ENCODE assay signal across 8 cellular contexts in genomic region chr11:94767701-94768601, GRCh38. TPM values are rescaled to one million over a fixed set of nuclear protein-coding genes. Genes with fewer than 3 reads are reported as not detected.
DNase-seq lines count a peak whose midpoint lies in the region; ATAC-seq and TF ChIP-seq lines count a peak whose summit lies in the region.

A gene with protein sequence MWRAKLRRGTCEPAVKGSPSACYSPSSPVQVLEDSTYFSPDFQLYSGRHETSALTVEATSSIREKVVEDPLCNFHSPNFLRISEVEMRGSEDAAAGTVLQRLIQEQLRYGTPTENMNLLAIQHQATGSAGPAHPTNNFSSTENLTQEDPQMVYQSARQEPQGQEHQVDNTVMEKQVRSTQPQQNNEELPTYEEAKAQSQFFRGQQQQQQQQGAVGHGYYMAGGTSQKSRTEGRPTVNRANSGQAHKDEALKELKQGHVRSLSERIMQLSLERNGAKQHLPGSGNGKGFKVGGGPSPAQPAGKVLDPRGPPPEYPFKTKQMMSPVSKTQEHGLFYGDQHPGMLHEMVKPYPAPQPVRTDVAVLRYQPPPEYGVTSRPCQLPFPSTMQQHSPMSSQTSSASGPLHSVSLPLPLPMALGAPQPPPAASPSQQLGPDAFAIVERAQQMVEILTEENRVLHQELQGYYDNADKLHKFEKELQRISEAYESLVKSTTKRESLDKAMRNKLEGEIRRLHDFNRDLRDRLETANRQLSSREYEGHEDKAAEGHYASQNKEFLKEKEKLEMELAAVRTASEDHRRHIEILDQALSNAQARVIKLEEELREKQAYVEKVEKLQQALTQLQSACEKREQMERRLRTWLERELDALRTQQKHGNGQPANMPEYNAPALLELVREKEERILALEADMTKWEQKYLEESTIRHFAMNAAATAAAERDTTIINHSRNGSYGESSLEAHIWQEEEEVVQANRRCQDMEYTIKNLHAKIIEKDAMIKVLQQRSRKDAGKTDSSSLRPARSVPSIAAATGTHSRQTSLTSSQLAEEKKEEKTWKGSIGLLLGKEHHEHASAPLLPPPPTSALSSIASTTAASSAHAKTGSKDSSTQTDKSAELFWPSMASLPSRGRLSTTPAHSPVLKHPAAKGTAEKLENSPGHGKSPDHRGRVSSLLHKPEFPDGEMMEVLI (plus strand): TSS chr11:94768356. CDS start chr11:94768512, 156 bp downstream.

- intact Hi-C loops in transverse colon (cut with DNase I; ENCODE audit: low total_unique reads) = no loop called here

- H3K4me3 ChIP-seq in AG04449 (ENCODE audit: low read depth, low read length) (peak within 1 kb of the TSS; percentile 85), fibroblast of villous mesenchyme (ENCODE audit: low read depth, low read length) (peak within 1 kb of the TSS; percentile 85), transverse colon (peak within 1 kb of the TSS; percentile 52 to 73 (median 63))

- no peaks in the 10 kb centered on the region for H3K9me3 Mint-ChIP-seq in activated T-cell treated with anti-CD3 and anti-CD28 coated beads, Interleukin-2, amount 50 U/mL, for 72 hours
- H3K9me3 Mint-ChIP-seq in naive B cell = peaks cover 0 to 4% (median 0%) of the 10 kb centered on the region in 7 donors

- H3K27ac Mint-ChIP-seq in activated T-cell treated with anti-CD3 and anti-CD28 coated beads, Interleukin-2, amount 50 U/mL, for 72 hours = no peak within 1 kb of the TSS
- peak within 1 kb of the TSS in 2 of 6 donors; percentile 18 to 74 for H3K27ac Mint-ChIP-seq in naive B cell

- TF ChIP-seq POLR2A in transverse colon (IDR thresholded peaks at IDR 0.05) = peak; percentile 43

- H3K27ac ChIP-seq in transverse colon = peak within 1 kb of the TSS; percentile 89 to 97 (median 92)

- no peak for TF ChIP-seq EP300 in transverse colon (IDR thresholded peaks at IDR 0.05; ENCODE audit: low read depth)

- peaks cover 65% of the 10 kb centered on the region for H3K27me3 ChIP-seq in transverse colon

- peaks cover 15% of the 10 kb centered on the region for H3K4me1 Mint-ChIP-seq in activated T-cell treated with anti-CD3 and anti-CD28 coated beads, Interleukin-2, amount 50 U/mL, for 72 hours (ENCODE audit: low read depth)
- H3K4me1 Mint-ChIP-seq in naive B cell = peaks cover 12 to 18% (median 18%) of the 10 kb centered on the region in 3 donors

- in situ Hi-C loops in transverse colon (cut with MboI; ENCODE audit: low pct_ligation_motif_present in 1 of 4, low pct_unique_long_range_greater_than_20kb in 1 of 4, low sequenced_read_pairs in 3 of 4) = no loop called here

- CTCF ChIA-PET in AG04449 (lab: Yijun Ruan, JAX) = interaction anchor here (0.9 to 2.5 kb wide), 7 partner anchors 12 to 145 kb away, joined by 3 to 14 read pairs (median 6); no protein-coding TSS in a partner anchor

- peak within 1 kb of the TSS; percentile 75 to 79 for H3K4me3 Mint-ChIP-seq in activated T-cell treated with anti-CD3 and anti-CD28 coated beads, Interleukin-2, amount 50 U/mL, for 72 hours
- peak within 1 kb of the TSS in 5 of 8 donors; percentile 78 to 91 (median 88) for H3K4me3 Mint-ChIP-seq in naive B cell

- no peaks in the 10 kb centered on the region for H3K9me3 ChIP-seq in transverse colon

- peak; percentile 85 for ATAC-seq in GM18511 (IDR thresholded peaks at IDR 0.05; ENCODE audit: unreplicated experiment)
- peak; percentile 90 for ATAC-seq in HG03097 (IDR thresholded peaks at IDR 0.05; ENCODE audit: low FRiP score, unreplicated experiment)
- peak; percentile 78 to 86 for ATAC-seq in activated T-cell treated with anti-CD3 and anti-CD28 coated beads, Interleukin-2, amount 50 U/mL, for 72 hours (replicated peaks in 1 of 2)
- ATAC-seq in naive B cell (ENCODE audit: low read depth in 2 of 2) = peak; percentile 75 to 79

- H3K36me3 ChIP-seq in transverse colon = no peaks in the 10 kb centered on the region

- TF ChIP-seq CTCF in AG04449 (IDR thresholded peaks at IDR 0.05; ENCODE audit: insufficient read depth, low read length, missing control alignments) = no peak
- TF ChIP-seq CTCF in fibroblast of villous mesenchyme (IDR thresholded peaks at IDR 0.05; ENCODE audit: insufficient read depth, low read depth, low read length) = no peak
- TF ChIP-seq CTCF in transverse colon (IDR thresholded peaks at IDR 0.05) = no peak

- DNase-seq in AG04449 (ENCODE audit: low read depth, low spot score) (no peak), NCI-H446 treated with DMSO at 0.1 percent for 48 hours (lab: John Stamatoyannopoulos, UW) (peak; percentile 93), fibroblast of villous mesenchyme (ENCODE audit: low read depth) (peak; percentile 88), naive B cell (peak; percentile 33), transverse colon (peak; percentile 75)
- DNase-seq in activated T-cell treated with anti-CD3 and anti-CD28 coated beads, Interleukin-2, amount 50 U/mL, for 72 hours = peak; percentile 51 to 64

- POLR2A ChIA-PET in AG04449 (lab: Yijun Ruan, JAX) = interaction anchor here (0.6 to 1.6 kb wide), 5 partner anchors 14 to 895 kb away, joined by 3 to 10 read pairs (median 3); no protein-coding TSS in a partner anchor

- H3K36me3 Mint-ChIP-seq in activated T-cell treated with anti-CD3 and anti-CD28 coated beads, Interleukin-2, amount 50 U/mL, for 72 hours (ENCODE audit: insufficient read depth in 2 of 2) = no peaks in the 10 kb centered on the region
- H3K36me3 Mint-ChIP-seq in naive B cell = no peaks in the 10 kb centered on the region

- H3K4me1 ChIP-seq in transverse colon = peaks cover 0 to 11% (median 0%) of the 10 kb centered on the region in 4 donors

- WGBS in transverse colon (ENCODE audit: low coverage in 1 of 2), 2 donors = 3 to 15% methylated on average over 7 to 57 of the region's 57 CpGs

- peaks cover 42% of the 10 kb centered on the region for H3K27me3 Mint-ChIP-seq in activated T-cell treated with anti-CD3 and anti-CD28 coated beads, Interleukin-2, amount 50 U/mL, for 72 hours (ENCODE audit: low read depth)
- H3K27me3 Mint-ChIP-seq in naive B cell = peaks cover 21 to 33% (median 26%) of the 10 kb centered on the region in 3 donors

RNA-seq across cellular contexts. Expression of the gene that starts here (rescaled TPM):
- 1 to 10 TPM in 1 of 2 donors, under 1 TPM in 1; 0.67 to 2.8 TPM for total RNA-seq in activated T-cell treated with anti-CD3 and anti-CD28 coated beads, Interleukin-2, amount 50 U/mL, for 72 hours
- total RNA-seq in fibroblast of villous mesenchyme (25.9 and 27.7 TPM in 2 replicates), transverse colon (10 to 100 TPM; 14.3 to 23.9 (median 16.8) TPM)
- polyA plus RNA-seq in naive B cell (ENCODE audit: low read depth in 6 of 6) = under 1 TPM in 2 of 6 donors, not detected in 4; 0.07 to 0.15 TPM

Comparison
In these comparisons a context has a peak if more than half of its experiments do, and no peak if none do; other contexts are left out.
1. Peak in DNase-seq and ATAC-seq in naive B cell; RNA of the gene not detected or under 1 TPM.